Comparison of ENCODE assay signal across 9 cellular contexts in the genomic region with DNA sequence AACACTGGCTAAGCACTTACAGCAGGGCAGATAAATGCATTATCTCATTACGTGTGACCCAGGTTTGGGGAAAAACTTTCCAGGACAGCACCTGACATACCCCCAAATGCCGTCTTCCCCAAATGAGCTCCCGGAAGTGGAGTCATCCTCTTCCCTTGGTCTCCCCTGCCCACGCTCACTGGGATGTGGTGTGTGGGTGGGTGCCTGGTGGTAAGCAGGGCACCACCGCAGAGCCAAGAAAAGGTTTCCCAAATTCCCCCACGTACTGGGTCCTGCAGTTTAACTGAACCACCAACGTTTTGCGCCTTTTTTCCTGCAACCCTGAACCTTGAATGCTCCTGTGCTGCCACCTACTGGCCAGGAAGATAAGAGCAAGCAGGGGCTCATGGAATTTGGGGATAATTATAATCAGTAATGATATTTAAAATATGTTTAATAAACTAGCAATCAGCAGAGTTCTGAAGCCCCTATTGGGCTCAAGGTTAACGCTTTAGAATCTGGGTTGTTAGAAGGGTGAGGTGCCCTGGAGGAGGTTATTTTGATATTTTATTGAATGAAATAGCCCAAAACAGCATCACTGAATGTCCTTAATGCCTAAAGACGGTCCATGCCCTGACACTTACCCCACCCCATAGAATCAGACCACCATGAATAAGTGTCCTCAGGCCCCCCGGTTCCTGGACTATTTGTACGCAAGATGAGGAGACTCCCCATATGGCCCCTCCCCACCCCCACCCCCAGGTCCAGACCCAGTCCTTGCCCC. TPM values are rescaled to one million over a fixed set of nuclear protein-coding genes. Genes with fewer than 3 reads are reported as not detected.
DNase-seq lines count a peak whose midpoint lies in the region; ATAC-seq and TF ChIP-seq lines count a peak whose summit lies in the region.
"Had no signal": no experiment of that assay in that cellular context is flagged by ENCODE, and none has a peak within 500 bp of the region (broad histone marks: within the 10 kb centered on the region; RNA-seq: fewer than 3 reads in every experiment).

No MANE protein-coding gene starts in this region.

- no peak overlapping the region for H3K27ac Mint-ChIP-seq in activated CD8-positive, alpha-beta memory T cell treated with anti-CD3 and anti-CD28 coated beads, Interleukin-2, amount 10 ng/mL, durations not matched to agents 7 days and 5 days

- peak; percentile 49 for ATAC-seq in activated CD8-positive, alpha-beta memory T cell treated with anti-CD3 and anti-CD28 coated beads, Interleukin-2, amount 10 ng/mL, durations not matched to agents 7 days and 5 days
- no peak for ATAC-seq in GM18873 (IDR thresholded peaks at IDR 0.05; ENCODE audit: low FRiP score, unreplicated experiment)

- H3K4me3 Mint-ChIP-seq in activated CD8-positive, alpha-beta memory T cell treated with anti-CD3 and anti-CD28 coated beads, Interleukin-2, amount 10 ng/mL, durations not matched to agents 7 days and 5 days = no peak overlapping the region

- no peak overlapping the region for H3K4me2 ChIP-seq in neural cell (ENCODE audit: low read length)

- peaks cover 5% of the 10 kb centered on the region for H3K4me1 Mint-ChIP-seq in activated CD8-positive, alpha-beta memory T cell treated with anti-CD3 and anti-CD28 coated beads, Interleukin-2, amount 10 ng/mL, durations not matched to agents 7 days and 5 days

- H3K9me2 ChIP-seq in neural cell (ENCODE audit: insufficient read depth, low read length) = no peaks in the 10 kb centered on the region

- H3K9me3 ChIP-seq in HAP-1 (no peaks in the 10 kb centered on the region), neural cell (ENCODE audit: low read length) (no peaks in the 10 kb centered on the region)

- H3K4me3 ChIP-seq in HAP-1 (no peak overlapping the region), neural cell (ENCODE audit: low read length) (no peak overlapping the region)

- in situ Hi-C loops in HAP-1 (cut with MboI; ENCODE audit: low sequenced_read_pairs) = no loop called here

- H3K9me3 Mint-ChIP-seq in activated CD8-positive, alpha-beta memory T cell treated with anti-CD3 and anti-CD28 coated beads, Interleukin-2, amount 10 ng/mL, durations not matched to agents 7 days and 5 days (ENCODE audit: low read depth) = no peaks in the 10 kb centered on the region

- no peaks in the 10 kb centered on the region for H3K4me1 ChIP-seq in HAP-1

- no peak overlapping the region for H3K9ac ChIP-seq in neural cell (ENCODE audit: low read length)

- TF ChIP-seq RAD21 in neural cell (conservative IDR thresholded peaks at IDR 0.05) = peak; percentile 88

- H3K79me2 ChIP-seq in neural cell (replicated peaks; ENCODE audit: insufficient read depth, low read length) = no peaks in the 10 kb centered on the region

- peak; percentile 94 for TF ChIP-seq CTCF in neural cell (IDR thresholded peaks at IDR 0.05; ENCODE audit: poor library complexity, severe bottlenecking)

- H3F3A ChIP-seq in neural cell (ENCODE audit: insufficient read depth, low read length, poor library complexity, severe bottlenecking) = no peaks in the 10 kb centered on the region

- H4K20me1 ChIP-seq in neural cell (ENCODE audit: insufficient read depth) = no peaks in the 10 kb centered on the region

- TF ChIP-seq POLR2A in erythroblast (IDR thresholded peaks at IDR 0.05; ENCODE audit: low read length) = no peak

- H3K27ac ChIP-seq in neural cell (ENCODE audit: low read length) = no peak overlapping the region

- no peaks in the 10 kb centered on the region for H3K36me3 Mint-ChIP-seq in activated CD8-positive, alpha-beta memory T cell treated with anti-CD3 and anti-CD28 coated beads, Interleukin-2, amount 10 ng/mL, durations not matched to agents 7 days and 5 days

- no peak for TF ChIP-seq EP300 in neural cell (conservative IDR thresholded peaks at IDR 0.05; ENCODE audit: poor library complexity, severe bottlenecking)

- DNase-seq in Ammon's horn (ENCODE audit: low spot score) (peak; percentile 82), HAP-1 (ENCODE audit: low spot score in 2 of 2) (peak; percentile 58 to 84), NCI-H774 (lab: John Stamatoyannopoulos, UW) (peak; percentile 59), erythroblast (lab: John Stamatoyannopoulos, UW) (peak; percentile 53 to 79), superior temporal gyrus (ENCODE audit: extremely low spot score) (peak; percentile 90)
- peak; percentile 66 for DNase-seq in activated CD8-positive, alpha-beta memory T cell treated with anti-CD3 and anti-CD28 coated beads, Interleukin-2, amount 10 ng/mL, durations not matched to agents 7 days and 5 days

- no peak overlapping the region for H2AFZ ChIP-seq in neural cell (ENCODE audit: low read depth, low read length)

- H3K27me3 ChIP-seq in HAP-1 (ENCODE audit: low read depth) (peaks cover 6% of the 10 kb centered on the region), neural cell (ENCODE audit: insufficient read depth, low read depth, low read length) (no peaks in the 10 kb centered on the region)

- CTCF ChIA-PET in activated CD8-positive, alpha-beta memory T cell treated with anti-CD3 and anti-CD28 coated beads, Interleukin-2, amount 10 ng/mL, durations not matched to agents 7 days and 5 days (lab: Charles Lee) = interaction anchor here (0.6 to 4.7 kb wide), 12 partner anchors 8 to 465 kb away, joined by 3 to 30 read pairs (median 4); a partner anchor contains a TSS

- H3K27me3 Mint-ChIP-seq in activated CD8-positive, alpha-beta memory T cell treated with anti-CD3 and anti-CD28 coated beads, Interleukin-2, amount 10 ng/mL, durations not matched to agents 7 days and 5 days = peaks cover 24% of the 10 kb centered on the region

- H3K36me3 ChIP-seq in HAP-1 (replicated peaks) (no peaks in the 10 kb centered on the region), neural cell (ENCODE audit: insufficient read depth, low read length) (no peaks in the 10 kb centered on the region)

TF ChIP-seq in neural cell, 6 proteins besides CTCF, POLR2A, EP300 and RAD21:
- TF ChIP-seq, protein P1, sequence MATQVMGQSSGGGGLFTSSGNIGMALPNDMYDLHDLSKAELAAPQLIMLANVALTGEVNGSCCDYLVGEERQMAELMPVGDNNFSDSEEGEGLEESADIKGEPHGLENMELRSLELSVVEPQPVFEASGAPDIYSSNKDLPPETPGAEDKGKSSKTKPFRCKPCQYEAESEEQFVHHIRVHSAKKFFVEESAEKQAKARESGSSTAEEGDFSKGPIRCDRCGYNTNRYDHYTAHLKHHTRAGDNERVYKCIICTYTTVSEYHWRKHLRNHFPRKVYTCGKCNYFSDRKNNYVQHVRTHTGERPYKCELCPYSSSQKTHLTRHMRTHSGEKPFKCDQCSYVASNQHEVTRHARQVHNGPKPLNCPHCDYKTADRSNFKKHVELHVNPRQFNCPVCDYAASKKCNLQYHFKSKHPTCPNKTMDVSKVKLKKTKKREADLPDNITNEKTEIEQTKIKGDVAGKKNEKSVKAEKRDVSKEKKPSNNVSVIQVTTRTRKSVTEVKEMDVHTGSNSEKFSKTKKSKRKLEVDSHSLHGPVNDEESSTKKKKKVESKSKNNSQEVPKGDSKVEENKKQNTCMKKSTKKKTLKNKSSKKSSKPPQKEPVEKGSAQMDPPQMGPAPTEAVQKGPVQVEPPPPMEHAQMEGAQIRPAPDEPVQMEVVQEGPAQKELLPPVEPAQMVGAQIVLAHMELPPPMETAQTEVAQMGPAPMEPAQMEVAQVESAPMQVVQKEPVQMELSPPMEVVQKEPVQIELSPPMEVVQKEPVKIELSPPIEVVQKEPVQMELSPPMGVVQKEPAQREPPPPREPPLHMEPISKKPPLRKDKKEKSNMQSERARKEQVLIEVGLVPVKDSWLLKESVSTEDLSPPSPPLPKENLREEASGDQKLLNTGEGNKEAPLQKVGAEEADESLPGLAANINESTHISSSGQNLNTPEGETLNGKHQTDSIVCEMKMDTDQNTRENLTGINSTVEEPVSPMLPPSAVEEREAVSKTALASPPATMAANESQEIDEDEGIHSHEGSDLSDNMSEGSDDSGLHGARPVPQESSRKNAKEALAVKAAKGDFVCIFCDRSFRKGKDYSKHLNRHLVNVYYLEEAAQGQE (IDR thresholded peaks at IDR 0.05; ENCODE audit: borderline replicate concordance) = no peak
- TF ChIP-seq SMC3 (conservative IDR thresholded peaks at IDR 0.05; ENCODE audit: poor library complexity) = peak; percentile 86
- TF ChIP-seq MXI1 (conservative IDR thresholded peaks at IDR 0.05; ENCODE audit: poor library complexity, severe bottlenecking) = no peak

RNA-seq across cellular contexts. Expression of a gene that starts 8.0 kb away (rescaled TPM):
- not detected for total RNA-seq in activated CD8-positive, alpha-beta memory T cell treated with anti-CD3 and anti-CD28 coated beads, Interleukin-2, amount 10 ng/mL, durations not matched to agents 7 days and 5 days
- not detected in 2 replicates for polyA plus RNA-seq in neural cell
- not detected in 2 replicates for polyA minus RNA-seq in neural cell
- total RNA-seq: subcutaneous adipose tissue had no signal

RNA-seq across cellular contexts. Expression of a gene that starts 41.6 kb away (rescaled TPM):
- total RNA-seq in activated CD8-positive, alpha-beta memory T cell treated with anti-CD3 and anti-CD28 coated beads, Interleukin-2, amount 10 ng/mL, durations not matched to agents 7 days and 5 days = under 1 TPM in 1 of 2 experiments, not detected in 1; 0.15 TPM
- 94.5 and 101 TPM in 2 replicates for polyA plus RNA-seq in neural cell
- 118 and 135 TPM in 2 replicates for polyA minus RNA-seq in neural cell
